Comparison of ENCODE assay signal across 18 cellular contexts in genomic region chr18:61963705-61964104, GRCh38.
DNase-seq lines count a peak whose midpoint lies in the region; ATAC-seq, FAIRE-seq and TF ChIP-seq lines count a peak whose summit lies in the region.
"Had no signal": no experiment of that assay in that cellular context is flagged by ENCODE, and none has a peak within 500 bp of the region (broad histone marks: within the 10 kb centered on the region; RNA-seq: fewer than 3 reads in every experiment).

No MANE protein-coding gene starts in this region.

- peak in 1 of 2 donors; percentile 33 for TF ChIP-seq RAD21 in liver (IDR thresholded peaks at IDR 0.05)
- no peak for TF ChIP-seq RAD21 in HepG2 (CRISPR knock-in tag; IDR thresholded peaks at IDR 0.05)

- DNase-seq in HepG2 (ENCODE audit: low spot score) (no peak), fibroblast of the aortic adventitia (ENCODE audit: low read depth) (peak; percentile 44), sciatic nerve (ENCODE audit: low spot score) (no peak), mammary epithelial cell (no peak), mucosa of gallbladder (ENCODE audit: low spot score) (no peak), SW480 (ENCODE audit: low spot score) (no peak), NCI-H1694 (lab: John Stamatoyannopoulos, UW) (no peak)
- DNase-seq: Karpas-422, NCI-H1694 treated with DMSO at 0.1 percent for 48 hours, NCI-H2081 treated with DMSO at 0.1 percent for 48 hours, NCI-H2171 treated with DMSO at 0.1 percent for 48 hours, NCI-H524 treated with DMSO at 0.1 percent for 48 hours, NCI-H82, SHP77 had no signal

- no peaks in the 10 kb centered on the region for H3K27me3 ChIP-seq in liver (ENCODE audit: control insufficient read depth in 4 of 4, insufficient read depth in 4 of 4, low read length in 3 of 4)
- no peaks in the 10 kb centered on the region for H3K27me3 ChIP-seq in HepG2 (ENCODE audit: control insufficient read depth in 1 of 2, insufficient read depth in 2 of 2, low read length in 2 of 2)
- H3K27me3 ChIP-seq in mammary epithelial cell (ENCODE audit: insufficient read depth, low read length): no peaks in the 10 kb centered on the region

- H3K36me3 ChIP-seq in liver (ENCODE audit: control insufficient read depth in 4 of 4, insufficient read depth in 3 of 4, low read depth in 1 of 4, low read length in 3 of 4) (no peaks in the 10 kb centered on the region), HepG2 (replicated peaks in 1 of 2; ENCODE audit: control insufficient read depth in 1 of 2, insufficient read depth in 2 of 2, low read length in 2 of 2) (no peaks in the 10 kb centered on the region), mammary epithelial cell (ENCODE audit: insufficient read depth, low read length) (no peaks in the 10 kb centered on the region)

- no peak for TF ChIP-seq CTCF in liver (IDR thresholded peaks at IDR 0.05; ENCODE audit: low read depth, low read length, missing input control)
- no peak for TF ChIP-seq CTCF in HepG2 (CRISPR knock-in tag; IDR thresholded peaks at IDR 0.05)
- no peak for TF ChIP-seq CTCF in fibroblast of the aortic adventitia (IDR thresholded peaks at IDR 0.05; ENCODE audit: insufficient read depth, low read length)
- no peak for TF ChIP-seq CTCF in mammary epithelial cell (conservative IDR thresholded peaks at IDR 0.05 in 1 of 2, IDR thresholded peaks at IDR 0.05 in 1 of 2; ENCODE audit: extremely low read depth in 1 of 2, insufficient read depth in 1 of 2, low read depth in 1 of 2, low read length in 2 of 2)

- CTCF ChIA-PET in HepG2 (lab: Yijun Ruan, JAX; ENCODE audit: low intra/inter-chr PET ratio, low total read pairs): no interaction called here
- CTCF ChIA-PET in mammary epithelial cell (lab: Charles Lee; ENCODE audit: low non-redundant PET): no interaction called here

- no peak overlapping the region for H2AFZ ChIP-seq in HepG2 (ENCODE audit: low read length)
- H2AFZ ChIP-seq in mammary epithelial cell (ENCODE audit: low read depth, low read length): no peak overlapping the region

- intact Hi-C loops in HepG2 (cut with micrococcal nuclease; ENCODE audit: unreplicated experiment): no loop called here
- intact Hi-C loops in sciatic nerve (cut with DNase I): no loop called here
- intact Hi-C loops in mammary epithelial cell (cut with micrococcal nuclease): no loop called here

- dilution Hi-C loops in mammary epithelial cell (cut with HindIII; ENCODE audit: low sequenced_read_pairs): no loop called here

- H3K79me2 ChIP-seq in HepG2 (ENCODE audit: insufficient read depth, low read length) (no peaks in the 10 kb centered on the region), mammary epithelial cell (ENCODE audit: insufficient read depth, low read length) (no peaks in the 10 kb centered on the region)

- H3K9ac ChIP-seq in liver (ENCODE audit: low read depth in 1 of 2, low read length in 2 of 2) (no peak overlapping the region), HepG2 (ENCODE audit: insufficient read depth, low read depth, low read length) (no peak overlapping the region), mammary epithelial cell (ENCODE audit: insufficient read depth, low read length) (no peak overlapping the region)

- in situ Hi-C loops in HepG2 (cut with HindIII; ENCODE audit: extremely low pct_ligation_motif_present, low pct_unique_long_range_greater_than_20kb) (no loop called here), mammary epithelial cell (cut with MboI; ENCODE audit: low sequenced_read_pairs in 2 of 2) (no loop called here)

- no peak for ATAC-seq in HepG2
- peak; percentile 70 for ATAC-seq in sciatic nerve
- ATAC-seq: A549 had no signal

- no TSS peak for BruUV-seq in HepG2 (replicated peaks; lab: Mats Ljungman, UMichigan)
- no TSS peak for BruUV-seq in mammary epithelial cell (replicated peaks; lab: Mats Ljungman, UMichigan)

- WGBS in liver: 51% methylated on average over 1 of the region's 1 CpG
- WGBS in HepG2 (ENCODE audit: low lambda C conversion rate): 0% methylated on average over 1 of the region's 1 CpG
- WGBS in mammary epithelial cell (ENCODE audit: low coverage, missing lambda C conversion rate): 0% methylated on average over 1 of the region's 1 CpG

- peaks cover 0 to 12% (median 6%) of the 10 kb centered on the region in 4 donors for H3K4me1 ChIP-seq in liver (ENCODE audit: control insufficient read depth in 4 of 4, insufficient read depth in 4 of 4, low read length in 3 of 4)
- H3K4me1 ChIP-seq in HepG2 (ENCODE audit: insufficient read depth, low read length): no peaks in the 10 kb centered on the region
- no peaks in the 10 kb centered on the region for H3K4me1 ChIP-seq in mammary epithelial cell (ENCODE audit: insufficient read depth, low read length)
- H3K4me1 ChIP-seq: A549 had no signal

- H3K27ac ChIP-seq in liver (ENCODE audit: low read depth in 1 of 2, low read length in 2 of 2) (no peak overlapping the region), HepG2 (ENCODE audit: extremely low read length, insufficient read depth, low read length) (no peak overlapping the region), mammary epithelial cell (ENCODE audit: insufficient read depth, low read depth, low read length) (no peak overlapping the region)
- H3K27ac ChIP-seq: A549 had no signal

- no peak for TF ChIP-seq POLR2A in HepG2 (IDR thresholded peaks at IDR 0.05; ENCODE audit: insufficient read depth in 1 of 2, low read depth in 2 of 2, low read length in 2 of 2)

- H3K4me2 ChIP-seq in HepG2 (ENCODE audit: low read depth, low read length) (no peak overlapping the region), mammary epithelial cell (ENCODE audit: insufficient read depth, low read depth, low read length) (no peak overlapping the region)
- H3K4me2 ChIP-seq: A549 had no signal

- no peak for FAIRE-seq in HepG2 (lab: Jason Lieb, UNC)
- FAIRE-seq: A549, GM19239, H54 had no signal

- TF ChIP-seq EP300 in HepG2 (IDR thresholded peaks at IDR 0.05; ENCODE audit: low read depth in 2 of 2, low read length in 2 of 2) (no peak), HepG2 (CRISPR knock-in tag; IDR thresholded peaks at IDR 0.05; ENCODE audit: borderline replicate concordance) (no peak)

- H4K20me1 ChIP-seq in HepG2 (ENCODE audit: insufficient read depth, low read length) (no peaks in the 10 kb centered on the region), mammary epithelial cell (ENCODE audit: insufficient read depth, low read length) (no peaks in the 10 kb centered on the region)

- POLR2A ChIA-PET in HepG2 (lab: Yijun Ruan, JAX): no interaction called here

- H3K9me3 ChIP-seq in liver (ENCODE audit: control insufficient read depth in 4 of 4, low read length in 3 of 4) (no peaks in the 10 kb centered on the region), HepG2 (ENCODE audit: low read length) (no peaks in the 10 kb centered on the region), mammary epithelial cell (replicated peaks; ENCODE audit: insufficient read depth, low read length) (no peaks in the 10 kb centered on the region)
- H3K9me3 ChIP-seq: A549 had no signal

- H3K4me3 ChIP-seq in liver (ENCODE audit: low read depth in 1 of 3, low read length in 3 of 3) (no peak overlapping the region), HepG2 (replicated peaks in 1 of 3; ENCODE audit: insufficient read depth in 1 of 3, low read depth in 2 of 3, low read length in 3 of 3) (no peak overlapping the region), fibroblast of the aortic adventitia (ENCODE audit: low read depth, low read length) (no peak overlapping the region), mammary epithelial cell (replicated peaks in 1 of 3; ENCODE audit: insufficient read depth in 1 of 3, low read depth in 2 of 3, low read length in 3 of 3) (no peak overlapping the region)
- H3K4me3 ChIP-seq: A549 had no signal

TF ChIP-seq in liver, 16 proteins besides CTCF, POLR2A, EP300 and RAD21 (continues in another document):
- peak; percentile 9 to 26 for TF ChIP-seq RXRA (IDR thresholded peaks at IDR 0.05)

TF ChIP-seq in HepG2, 621 proteins besides CTCF, POLR2A, EP300 and RAD21:
- TF ChIP-seq DNMT3B (CRISPR knock-in tag; conservative IDR thresholded peaks at IDR 0.05) (no peak), CENPT (CRISPR knock-in tag; IDR thresholded peaks at IDR 0.05; ENCODE audit: low read depth) (no peak), ZFP41 (CRISPR knock-in tag; IDR thresholded peaks at IDR 0.05; ENCODE audit: borderline replicate concordance) (no peak), ZNF781 (CRISPR knock-in tag; IDR thresholded peaks at IDR 0.05; ENCODE audit: borderline replicate concordance, not compliant biosample characterization) (no peak), ZUFSP (CRISPR knock-in tag; IDR thresholded peaks at IDR 0.05; ENCODE audit: borderline replicate concordance) (no peak), ATRX (CRISPR knock-in tag; IDR thresholded peaks at IDR 0.05; ENCODE audit: borderline replicate concordance) (no peak)
- TF ChIP-seq, protein P1, sequence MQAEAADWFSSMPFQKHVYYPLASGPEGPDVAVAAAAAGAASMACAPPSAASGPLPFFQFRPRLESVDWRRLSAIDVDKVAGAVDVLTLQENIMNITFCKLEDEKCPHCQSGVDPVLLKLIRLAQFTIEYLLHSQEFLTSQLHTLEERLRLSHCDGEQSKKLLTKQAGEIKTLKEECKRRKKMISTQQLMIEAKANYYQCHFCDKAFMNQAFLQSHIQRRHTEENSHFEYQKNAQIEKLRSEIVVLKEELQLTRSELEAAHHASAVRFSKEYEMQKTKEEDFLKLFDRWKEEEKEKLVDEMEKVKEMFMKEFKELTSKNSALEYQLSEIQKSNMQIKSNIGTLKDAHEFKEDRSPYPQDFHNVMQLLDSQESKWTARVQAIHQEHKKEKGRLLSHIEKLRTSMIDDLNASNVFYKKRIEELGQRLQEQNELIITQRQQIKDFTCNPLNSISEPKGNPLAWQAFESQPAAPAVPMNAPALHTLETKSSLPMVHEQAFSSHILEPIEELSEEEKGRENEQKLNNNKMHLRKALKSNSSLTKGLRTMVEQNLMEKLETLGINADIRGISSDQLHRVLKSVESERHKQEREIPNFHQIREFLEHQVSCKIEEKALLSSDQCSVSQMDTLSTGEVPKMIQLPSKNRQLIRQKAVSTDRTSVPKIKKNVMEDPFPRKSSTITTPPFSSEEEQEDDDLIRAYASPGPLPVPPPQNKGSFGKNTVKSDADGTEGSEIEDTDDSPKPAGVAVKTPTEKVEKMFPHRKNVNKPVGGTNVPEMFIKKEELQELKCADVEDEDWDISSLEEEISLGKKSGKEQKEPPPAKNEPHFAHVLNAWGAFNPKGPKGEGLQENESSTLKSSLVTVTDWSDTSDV (CRISPR knock-in tag; IDR thresholded peaks at IDR 0.05): no peak
